19 cellular contexts compared by ENCODE assay signal in the genomic region with DNA sequence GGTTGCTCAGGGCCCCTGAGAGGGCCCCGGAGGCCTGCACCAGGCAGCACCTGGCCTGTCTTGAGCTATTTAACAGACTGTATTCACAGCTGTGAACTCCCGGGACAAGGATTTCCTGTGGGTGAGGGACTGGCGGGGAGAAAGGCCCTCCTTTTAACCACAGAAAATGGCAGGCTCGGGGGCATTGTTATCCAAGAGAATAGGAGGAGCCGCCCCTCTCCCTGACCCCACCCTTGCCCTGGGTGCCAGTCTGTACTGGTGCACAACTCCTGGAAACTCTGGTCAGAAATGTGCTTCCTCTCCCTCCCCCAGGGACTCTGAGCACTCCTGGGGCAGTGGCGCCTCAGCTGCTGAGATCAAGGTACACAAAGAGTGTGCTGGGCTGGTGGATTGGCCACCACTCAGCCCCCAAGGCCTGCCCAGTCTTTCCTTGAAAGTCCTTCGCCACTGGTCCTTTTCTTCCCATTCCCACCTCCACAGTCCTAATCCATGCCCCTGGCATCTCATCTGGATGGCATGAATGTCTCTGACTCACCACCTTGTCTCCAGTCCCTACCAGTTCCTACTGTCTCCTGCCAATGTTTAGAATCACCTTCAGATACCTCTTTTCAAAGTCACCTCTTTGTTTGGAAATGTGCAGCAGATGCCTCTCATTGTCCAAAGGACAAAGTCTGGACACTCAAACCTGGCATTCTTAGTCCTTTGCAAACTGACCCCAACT. TPM values are rescaled to one million over a fixed set of nuclear protein-coding genes. Genes with fewer than 3 reads are reported as not detected.
DNase-seq lines count a peak whose midpoint lies in the region; ATAC-seq and TF ChIP-seq lines count a peak whose summit lies in the region.
"Had no signal": no experiment of that assay in that cellular context is flagged by ENCODE, and none has a peak within 500 bp of the region (broad histone marks: within the 10 kb centered on the region; RNA-seq: fewer than 3 reads in every experiment).

No MANE protein-coding gene starts in this region.

- TF ChIP-seq POLR2A in upper lobe of left lung (IDR thresholded peaks at IDR 0.05) (no peak), GM18505 (IDR thresholded peaks at IDR 0.05; ENCODE audit: borderline replicate concordance, extremely low read depth, insufficient read depth, insufficient read length) (no peak)

- DNase-seq in NCI-H146 (lab: John Stamatoyannopoulos, UW), result peak; percentile 32
- no peak for DNase-seq in NCI-H146 treated with DMSO at 0.1 percent for 48 hours (lab: John Stamatoyannopoulos, UW; ENCODE audit: unreplicated experiment)
- DNase-seq in UCSD-AML1 (lab: John Stamatoyannopoulos, UW; ENCODE audit: unreplicated experiment), result peak; percentile 81
- peak; percentile 51 to 63 (median 53) for DNase-seq in right cardiac atrium
- peak in 1 of 2 donors; percentile 41 for DNase-seq in upper lobe of left lung
- no peak for DNase-seq in activated CD4-positive, alpha-beta T cell treated with anti-CD3 and anti-CD28 coated beads for 48 hours
- DNase-seq in CD8-positive, alpha-beta T cell, result no peak
- DNase-seq: 8988T; activated CD4-positive, alpha-beta T cell treated with anti-CD3 and anti-CD28 coated beads, Interleukin-2, amount 50 U/mL, for 4 hours; activated naive CD4-positive, alpha-beta T cell treated with anti-CD3 and anti-CD28 coated beads, Interleukin-2, amount 10 ng/mL, durations not matched to agents 7 days and 5 days; activated T-cell treated with anti-CD3 and anti-CD28 coated beads, Interleukin-2, amount 50 U/mL, for 1 hour; C1 segment of cervical spinal cord; hippocampal formation; NCI-H1417 treated with DMSO at 0.1 percent for 48 hours; NCI-H2227 treated with DMSO at 0.1 percent for 48 hours; SIG-M5; stimulated activated naive B cell treated with anti-CD40 and anti-IgM and Interleukin-4, amounts not matched to agents 10 μg/mL and 1 μg/mL and 100 μg/mL, for 72 hours had no signal

- H3K36me3 ChIP-seq in upper lobe of left lung, result no peaks in the 10 kb centered on the region
- no peaks in the 10 kb centered on the region for H3K36me3 ChIP-seq in CD8-positive, alpha-beta T cell (ENCODE audit: insufficient read depth, low read length)

- H3K4me3 Mint-ChIP-seq in CD8-positive, alpha-beta T cell, result no peak overlapping the region
- H3K4me3 Mint-ChIP-seq: activated naive CD4-positive, alpha-beta T cell treated with anti-CD3 and anti-CD28 coated beads, Interleukin-2, amount 10 ng/mL, durations not matched to agents 7 days and 5 days; brain; stimulated activated naive B cell treated with anti-CD40 and anti-IgM and Interleukin-4, amounts not matched to agents 10 μg/mL and 1 μg/mL and 100 μg/mL, for 72 hours had no signal

- H3K4me1 Mint-ChIP-seq in CD8-positive, alpha-beta T cell (ENCODE audit: low read depth), result peaks cover 14% of the 10 kb centered on the region
- H3K4me1 Mint-ChIP-seq: brain had no signal

- H3K4me3 ChIP-seq in right cardiac atrium (ENCODE audit: low read length), result no peak overlapping the region
- H3K4me3 ChIP-seq in upper lobe of left lung, result no peak overlapping the region
- no peak overlapping the region for H3K4me3 ChIP-seq in CD8-positive, alpha-beta T cell (ENCODE audit: low read depth, low read length)

- H3K27ac ChIP-seq in right cardiac atrium (ENCODE audit: low read length) (peak overlapping the region; percentile 85), upper lobe of left lung (peak overlapping the region; percentile 49 to 73 (median 58))
- no peak overlapping the region for H3K27ac ChIP-seq in CD8-positive, alpha-beta T cell (ENCODE audit: low read depth, low read length)

- H3K4me1 ChIP-seq in right cardiac atrium (ENCODE audit: control insufficient read depth, insufficient read depth, low read length), result peaks cover 24% of the 10 kb centered on the region
- H3K4me1 ChIP-seq in upper lobe of left lung, result peaks cover 33 to 47% (median 36%) of the 10 kb centered on the region in 4 donors
- peaks cover 8% of the 10 kb centered on the region for H3K4me1 ChIP-seq in CD8-positive, alpha-beta T cell (ENCODE audit: insufficient read depth, low read length)

- H3K9me3 ChIP-seq in right cardiac atrium (ENCODE audit: control insufficient read depth, low read length), result no peaks in the 10 kb centered on the region
- H3K9me3 ChIP-seq in upper lobe of left lung, result no peaks in the 10 kb centered on the region
- no peaks in the 10 kb centered on the region for H3K9me3 ChIP-seq in CD8-positive, alpha-beta T cell (ENCODE audit: low read length)

- no peaks in the 10 kb centered on the region for H3K36me3 Mint-ChIP-seq in CD8-positive, alpha-beta T cell
- H3K36me3 Mint-ChIP-seq: activated naive CD4-positive, alpha-beta T cell treated with anti-CD3 and anti-CD28 coated beads, Interleukin-2, amount 10 ng/mL, durations not matched to agents 7 days and 5 days; brain; stimulated activated naive B cell treated with anti-CD40 and anti-IgM and Interleukin-4, amounts not matched to agents 10 μg/mL and 1 μg/mL and 100 μg/mL, for 72 hours had no signal

- no peaks in the 10 kb centered on the region for H3K9me3 Mint-ChIP-seq in CD8-positive, alpha-beta T cell
- H3K9me3 Mint-ChIP-seq: activated naive CD4-positive, alpha-beta T cell treated with anti-CD3 and anti-CD28 coated beads, Interleukin-2, amount 10 ng/mL, durations not matched to agents 7 days and 5 days; brain; stimulated activated naive B cell treated with anti-CD40 and anti-IgM and Interleukin-4, amounts not matched to agents 10 μg/mL and 1 μg/mL and 100 μg/mL, for 72 hours had no signal

- peak; percentile 7 to 44 for ATAC-seq in right cardiac atrium
- ATAC-seq in upper lobe of left lung (ENCODE audit: low FRiP score in 2 of 2), result peak in 1 of 2 donors; percentile 19
- ATAC-seq in CD8-positive, alpha-beta T cell, result no peak
- no peak for ATAC-seq in GM18505 (IDR thresholded peaks at IDR 0.05; ENCODE audit: unreplicated experiment)
- ATAC-seq: stimulated activated naive B cell treated with anti-CD40 and anti-IgM and Interleukin-4, amounts not matched to agents 10 μg/mL and 1 μg/mL and 100 μg/mL, for 72 hours had no signal

- POLR2A ChIA-PET in CD8-positive, alpha-beta T cell (lab: Charles Lee), result no interaction called here

- H3K27me3 ChIP-seq in right cardiac atrium (ENCODE audit: control insufficient read depth, insufficient read depth), result no peaks in the 10 kb centered on the region
- H3K27me3 ChIP-seq in upper lobe of left lung, result no peaks in the 10 kb centered on the region
- H3K27me3 ChIP-seq in CD8-positive, alpha-beta T cell (ENCODE audit: insufficient read depth, low read length), result peaks cover 6% of the 10 kb centered on the region

- TF ChIP-seq EP300 in upper lobe of left lung (IDR thresholded peaks at IDR 0.05), result no peak

- peaks cover 13% of the 10 kb centered on the region for H3K27me3 Mint-ChIP-seq in CD8-positive, alpha-beta T cell (ENCODE audit: low read depth)

- intact Hi-C loops in right cardiac atrium (cut with DNase I), result no loop called here
- intact Hi-C loops in CD8-positive, alpha-beta T cell (cut with DNase I, micrococcal nuclease), result no loop called here

- no peak overlapping the region for H3K27ac Mint-ChIP-seq in CD8-positive, alpha-beta T cell
- H3K27ac Mint-ChIP-seq: activated naive CD4-positive, alpha-beta T cell treated with anti-CD3 and anti-CD28 coated beads, Interleukin-2, amount 10 ng/mL, durations not matched to agents 7 days and 5 days; stimulated activated naive B cell treated with anti-CD40 and anti-IgM and Interleukin-4, amounts not matched to agents 10 μg/mL and 1 μg/mL and 100 μg/mL, for 72 hours had no signal

- WGBS in right cardiac atrium, result 63% methylated on average over 7 of the region's 7 CpGs
- 39 to 72% methylated on average over 5 to 7 of the region's 7 CpGs for WGBS in upper lobe of left lung, 2 donors

- CTCF ChIA-PET in CD8-positive, alpha-beta T cell (lab: Charles Lee), result interaction anchor here (1.2 kb wide), 1 partner anchor 13 kb away, joined by 3 read pairs; no protein-coding TSS in a partner anchor

- no peak for TF ChIP-seq CTCF in upper lobe of left lung (IDR thresholded peaks at IDR 0.05)
- TF ChIP-seq CTCF in CD8-positive, alpha-beta T cell (IDR thresholded peaks at IDR 0.05), result no peak

RNA-seq across cellular contexts. Expression of a gene that starts 19.6 kb away (rescaled TPM):
- total RNA-seq in right cardiac atrium (100 to 1,000 TPM; 210 to 340 (median 268) TPM), upper lobe of left lung (1,000 to 10,000 TPM in 4 of 6 donors, 100 to 1,000 TPM in 2; 440 to 1,878 (median 1,131) TPM)
- polyA plus RNA-seq in right cardiac atrium, result 149 TPM
- 10 to 100 TPM; 18.5 to 19.7 TPM for total RNA-seq in CD8-positive, alpha-beta T cell

Comparison
In these comparisons a context has a peak if more than half of its experiments do, and no peak if none do; other contexts are left out.
1. DNase-seq: peak in NCI-H146 (single experiment), UCSD-AML1 (single experiment) and right cardiac atrium (3 of 3); none in NCI-H146 treated with DMSO at 0.1 percent for 48 hours (single experiment), activated CD4-positive, alpha-beta T cell treated with anti-CD3 and anti-CD28 coated beads for 48 hours (single experiment) and CD8-positive, alpha-beta T cell (0 of 7).
2. ATAC-seq: peak in right cardiac atrium (2 of 2); none in CD8-positive, alpha-beta T cell (single experiment) and GM18505 (single experiment).
3. RNA of a gene that starts 19.6 kb away (total RNA-seq): 440 to 1,878 TPM in upper lobe of left lung and 210 to 340 TPM in right cardiac atrium; 18.5 to 19.7 TPM in CD8-positive, alpha-beta T cell; every median in the first group is over 10 times any median in the second.